ENCODE assay signal across 1 cellular context in the genomic region with DNA sequence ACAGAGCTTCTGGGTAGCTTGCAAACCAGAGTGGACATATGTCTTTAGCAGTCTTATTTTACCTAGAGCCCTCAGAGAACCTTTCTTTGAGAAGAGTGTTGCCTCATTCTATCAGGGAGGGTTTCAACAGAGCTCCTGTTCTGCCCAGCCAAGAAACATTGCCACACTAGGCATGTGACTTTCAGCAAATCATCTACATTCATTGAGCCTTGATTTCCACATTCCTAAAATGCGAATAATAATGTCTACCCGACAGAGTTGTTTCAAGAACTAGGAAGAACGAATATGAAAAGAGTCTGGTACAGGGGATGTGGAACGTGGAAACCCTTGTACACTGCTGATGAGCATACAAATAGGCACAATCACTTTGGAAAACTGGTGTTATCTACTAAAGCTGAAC.
A peak's percentile ranks its signal among the peaks of the same experiment; 100 is the strongest.
TF ChIP-seq lines count a peak whose summit lies in the region.

No MANE protein-coding gene starts in this region.

TF ChIP-seq in IMR-90, 13 proteins besides CTCF, POLR2A, EP300 and RAD21 (continued from another document):
- TF ChIP-seq, protein P1, sequence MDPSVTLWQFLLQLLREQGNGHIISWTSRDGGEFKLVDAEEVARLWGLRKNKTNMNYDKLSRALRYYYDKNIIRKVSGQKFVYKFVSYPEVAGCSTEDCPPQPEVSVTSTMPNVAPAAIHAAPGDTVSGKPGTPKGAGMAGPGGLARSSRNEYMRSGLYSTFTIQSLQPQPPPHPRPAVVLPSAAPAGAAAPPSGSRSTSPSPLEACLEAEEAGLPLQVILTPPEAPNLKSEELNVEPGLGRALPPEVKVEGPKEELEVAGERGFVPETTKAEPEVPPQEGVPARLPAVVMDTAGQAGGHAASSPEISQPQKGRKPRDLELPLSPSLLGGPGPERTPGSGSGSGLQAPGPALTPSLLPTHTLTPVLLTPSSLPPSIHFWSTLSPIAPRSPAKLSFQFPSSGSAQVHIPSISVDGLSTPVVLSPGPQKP (IDR thresholded peaks at IDR 0.05; ENCODE audit: borderline replicate concordance, low read depth, low read length): no peak
- TF ChIP-seq MAZ (IDR thresholded peaks at IDR 0.05; ENCODE audit: borderline replicate concordance, low read depth, low read length): no peak
- TF ChIP-seq CEBPB (IDR thresholded peaks at IDR 0.05; ENCODE audit: low read depth, low read length): peak; percentile 79
- TF ChIP-seq MXI1 (IDR thresholded peaks at IDR 0.05; ENCODE audit: borderline replicate concordance, low read depth, low read length): no peak
- TF ChIP-seq RCOR1 (IDR thresholded peaks at IDR 0.05; ENCODE audit: insufficient replicate concordance, low read length): no peak
- TF ChIP-seq RFX5 (IDR thresholded peaks at IDR 0.05; ENCODE audit: low read depth, low read length): no peak
- no peak for TF ChIP-seq NFE2L2 (IDR thresholded peaks at IDR 0.05; ENCODE audit: low read depth, low read length)
- no peak for TF ChIP-seq SMC3 (IDR thresholded peaks at IDR 0.05; ENCODE audit: low read depth, low read length)
- no peak for TF ChIP-seq CHD1 (IDR thresholded peaks at IDR 0.05; ENCODE audit: low read depth, low read length)
- TF ChIP-seq BHLHE40 (IDR thresholded peaks at IDR 0.05; ENCODE audit: low read depth, low read length): no peak
- no peak for TF ChIP-seq MAFK (IDR thresholded peaks at IDR 0.05; ENCODE audit: low read depth, low read length)
- TF ChIP-seq, protein P2, sequence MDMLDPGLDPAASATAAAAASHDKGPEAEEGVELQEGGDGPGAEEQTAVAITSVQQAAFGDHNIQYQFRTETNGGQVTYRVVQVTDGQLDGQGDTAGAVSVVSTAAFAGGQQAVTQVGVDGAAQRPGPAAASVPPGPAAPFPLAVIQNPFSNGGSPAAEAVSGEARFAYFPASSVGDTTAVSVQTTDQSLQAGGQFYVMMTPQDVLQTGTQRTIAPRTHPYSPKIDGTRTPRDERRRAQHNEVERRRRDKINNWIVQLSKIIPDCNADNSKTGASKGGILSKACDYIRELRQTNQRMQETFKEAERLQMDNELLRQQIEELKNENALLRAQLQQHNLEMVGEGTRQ (IDR thresholded peaks at IDR 0.05; ENCODE audit: low read depth, low read length): peak; percentile 52; the same call in 1 of the 2 replicates
